29 cellular contexts compared by ENCODE assay signal in the genomic region with DNA sequence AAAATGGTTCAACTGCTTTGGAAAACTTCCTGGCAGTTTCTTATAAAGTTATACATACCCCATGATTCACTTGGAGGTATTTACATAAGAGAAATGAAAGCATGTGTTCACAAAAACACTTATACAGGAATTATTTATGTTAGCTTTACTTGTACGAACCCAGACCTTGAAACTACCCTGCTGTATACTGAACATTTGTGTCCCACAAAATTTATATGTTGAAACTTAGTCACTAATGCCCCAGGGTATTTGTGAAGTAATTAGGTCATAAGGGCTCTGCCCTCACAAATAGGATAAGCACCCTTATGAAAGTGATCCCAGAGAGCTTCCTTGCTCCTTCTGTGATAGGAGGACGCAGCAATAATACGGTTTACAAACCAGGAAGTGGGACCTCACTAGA. TPM values are rescaled to one million over a fixed set of nuclear protein-coding genes. Genes with fewer than 3 reads are reported as not detected.
DNase-seq lines count a peak whose midpoint lies in the region; ATAC-seq, FAIRE-seq and TF ChIP-seq lines count a peak whose summit lies in the region.
"Had no signal": no experiment of that assay in that cellular context is flagged by ENCODE, and none has a peak within 500 bp of the region (broad histone marks: within the 10 kb centered on the region; RNA-seq: fewer than 3 reads in every experiment).

No MANE protein-coding gene starts in this region.

- no peak overlapping the region for H2AK5ac ChIP-seq in mesenchymal stem cell (ENCODE audit: low read length, severe bottlenecking)

- H2BK120ac ChIP-seq in mesenchymal stem cell (ENCODE audit: low read depth, low read length) = no peak overlapping the region

- DNase-seq in GM23338 (ENCODE audit: low spot score) = no peak
- peak; percentile 50 for DNase-seq in NCI-H82 (lab: John Stamatoyannopoulos, UW)
- DNase-seq in choroid plexus epithelial cell (ENCODE audit: low read depth) = peak; percentile 12
- DNase-seq in mesenchymal stem cell = peak; percentile 46
- no peak for DNase-seq in GM20000 (ENCODE audit: low spot score)
- no peak for DNase-seq in hypothalamus (lab: John Stamatoyannopoulos, UW)
- DNase-seq in epidermal melanocyte (ENCODE audit: insufficient read length, low spot score) = no peak
- no peak for DNase-seq in urothelium cell line (ENCODE audit: low spot score)
- DNase-seq: activated CD4-positive, alpha-beta memory T cell treated with anti-CD3 and anti-CD28 coated beads, Interleukin-2, amount 10 ng/mL, durations not matched to agents 7 days and 5 days; activated gamma-delta T cell treated with Interleukin-2 at 50 U/mL for 16 hours; adrenal gland; CD4-positive, alpha-beta T cell; dermis blood vessel endothelial cell; GF-D8; KG1; NCI-H2029 treated with DMSO at 0.1 percent for 48 hours; NCI-H510A; spleen; stimulated activated CD4-positive, alpha-beta T cell treated with anti-CD3 and anti-CD28 coated beads, Interleukin-4, amount 100 ng/mL, for 24 hours; stimulated activated naive CD8-positive, alpha-beta T cell treated with anti-CD3 and anti-CD28 coated beads, Interleukin-15, Interleukin-2, amounts not matched to agents 100 U/mL and 50 U/mL, for 24 hours; T-helper 9 cell; thyroid gland had no signal

- 87% methylated on average over 2 of the region's 3 CpGs for WGBS in mesenchymal stem cell

- no peak overlapping the region for H2BK12ac ChIP-seq in mesenchymal stem cell (ENCODE audit: low read length in 2 of 2)

- H3K9me3 ChIP-seq in mesenchymal stem cell (ENCODE audit: control insufficient read depth, low read length) = no peaks in the 10 kb centered on the region
- H3K9me3 ChIP-seq: adrenal gland, gastroesophageal sphincter, neutrophil, spleen, thyroid gland had no signal

- H3K4me3 ChIP-seq in GM23338 (no peak overlapping the region), choroid plexus epithelial cell (ENCODE audit: low read depth, low read length) (no peak overlapping the region), mesenchymal stem cell (ENCODE audit: insufficient read depth in 1 of 2, low read depth in 1 of 2, low read length in 2 of 2) (no peak overlapping the region)
- H3K4me3 ChIP-seq: adrenal gland, cardiac muscle cell, gastroesophageal sphincter, spleen, thyroid gland had no signal

- H3K36me3 Mint-ChIP-seq in GM23338 (ENCODE audit: low read depth) = peaks cover 13% of the 10 kb centered on the region; the same call in 2 of the 3 replicates

- no peak overlapping the region for H3K14ac ChIP-seq in mesenchymal stem cell (ENCODE audit: low read length in 2 of 2)

- H3F3A ChIP-seq in GM23338 (replicated peaks; ENCODE audit: low read depth) = no peaks in the 10 kb centered on the region

- no peak overlapping the region for H3K4ac ChIP-seq in mesenchymal stem cell (ENCODE audit: low read depth in 1 of 2, low read length in 2 of 2)

- H3K27me3 ChIP-seq in GM23338 (ENCODE audit: insufficient read depth) (no peaks in the 10 kb centered on the region), mesenchymal stem cell (ENCODE audit: control insufficient read depth in 1 of 2, insufficient read depth in 1 of 2, low read length in 2 of 2) (no peaks in the 10 kb centered on the region)
- H3K27me3 ChIP-seq: adrenal gland, cardiac muscle cell, gastroesophageal sphincter, neutrophil, spleen, thyroid gland had no signal

- H3K36me3 ChIP-seq in GM23338 (ENCODE audit: insufficient read depth) (no peaks in the 10 kb centered on the region), mesenchymal stem cell (ENCODE audit: control insufficient read depth in 1 of 2, insufficient read depth in 2 of 2, low read depth in 1 of 2, low read length in 2 of 2) (peaks cover 0 to 39% of the 10 kb centered on the region in 2 experiments)

- H3K4me1 Mint-ChIP-seq in GM23338 = no peaks in the 10 kb centered on the region
- H3K4me1 Mint-ChIP-seq: activated CD4-positive, alpha-beta memory T cell treated with anti-CD3 and anti-CD28 coated beads, Interleukin-2, amount 10 ng/mL, durations not matched to agents 7 days and 5 days; WTC11 had no signal

- H2AFZ ChIP-seq in GM23338 = no peak overlapping the region
- H2AFZ ChIP-seq in mesenchymal stem cell (ENCODE audit: low read depth, low read length) = no peak overlapping the region

- H4K20me1 ChIP-seq in GM23338 (replicated peaks; ENCODE audit: insufficient read depth) = no peaks in the 10 kb centered on the region; the same call in 1 of the 2 replicates

- no peak for FAIRE-seq in urothelium cell line (lab: Jason Lieb, UNC)
- FAIRE-seq: endothelial cell of umbilical vein had no signal

- H4K8ac ChIP-seq in mesenchymal stem cell (ENCODE audit: low read length) = no peak overlapping the region

- no peak overlapping the region for H3K27ac Mint-ChIP-seq in GM23338
- H3K27ac Mint-ChIP-seq: activated CD4-positive, alpha-beta memory T cell treated with anti-CD3 and anti-CD28 coated beads, Interleukin-2, amount 10 ng/mL, durations not matched to agents 7 days and 5 days; CD4-positive, alpha-beta T cell; WTC11 had no signal

- H3K79me2 ChIP-seq in GM23338 (replicated peaks; ENCODE audit: insufficient read depth) = peaks cover 35% of the 10 kb centered on the region

- H2BK15ac ChIP-seq in mesenchymal stem cell (ENCODE audit: low read depth, poor library complexity, severe bottlenecking) = no peak overlapping the region

- no peak overlapping the region for H3K23ac ChIP-seq in mesenchymal stem cell (ENCODE audit: low read length in 2 of 2)

- no peak for ATAC-seq in GM23338
- ATAC-seq: gastroesophageal sphincter; SK-N-SH treated with all-trans-retinoic acid at 6 μM for 48 hours; stimulated activated naive CD8-positive, alpha-beta T cell treated with anti-CD3 and anti-CD28 coated beads, Interleukin-15, Interleukin-2, amounts not matched to agents 100 U/mL and 50 U/mL, for 24 hours; WTC11 had no signal

- 0 out of 2 replicates have a peak overlapping the region, but pooled peaks have one; percentile 27 for H3K27ac ChIP-seq in GM23338 (ENCODE audit: low read depth)
- no peak overlapping the region for H3K27ac ChIP-seq in mesenchymal stem cell (ENCODE audit: low read length, poor library complexity, severe bottlenecking)
- H3K27ac ChIP-seq: adrenal gland, cardiac muscle cell, gastroesophageal sphincter, neutrophil, spleen, thyroid gland had no signal

- no peaks in the 10 kb centered on the region for H3K27me3 Mint-ChIP-seq in GM23338 (ENCODE audit: insufficient read depth, low read depth, poor library complexity)
- H3K27me3 Mint-ChIP-seq: activated CD4-positive, alpha-beta memory T cell treated with anti-CD3 and anti-CD28 coated beads, Interleukin-2, amount 10 ng/mL, durations not matched to agents 7 days and 5 days; CD4-positive, alpha-beta T cell had no signal

- H3K4me3 Mint-ChIP-seq in GM23338 = no peak overlapping the region
- H3K4me3 Mint-ChIP-seq: activated CD4-positive, alpha-beta memory T cell treated with anti-CD3 and anti-CD28 coated beads, Interleukin-2, amount 10 ng/mL, durations not matched to agents 7 days and 5 days; CD4-positive, alpha-beta T cell; WTC11 had no signal

- no peak overlapping the region for H4K91ac ChIP-seq in mesenchymal stem cell (ENCODE audit: low read length)

- H3K4me2 ChIP-seq in GM23338 = no peak overlapping the region
- no peak overlapping the region for H3K4me2 ChIP-seq in mesenchymal stem cell (ENCODE audit: low read length, poor library complexity, severe bottlenecking)

- no peak overlapping the region for H3K18ac ChIP-seq in mesenchymal stem cell (ENCODE audit: low read depth in 1 of 2, low read length in 2 of 2)

- H3K79me1 ChIP-seq in mesenchymal stem cell (replicated peaks; ENCODE audit: low read length, poor library complexity, severe bottlenecking) = peaks cover 6% of the 10 kb centered on the region

- no peaks in the 10 kb centered on the region; the same call in 2 of the 3 replicates for H3K9me3 Mint-ChIP-seq in GM23338
- H3K9me3 Mint-ChIP-seq: WTC11 had no signal

- no peak overlapping the region for H3K9ac ChIP-seq in mesenchymal stem cell (ENCODE audit: low read length)

- no peak for TF ChIP-seq CTCF in GM23338 (conservative IDR thresholded peaks at IDR 0.05; ENCODE audit: low read depth in 2 of 2)
- no peak for TF ChIP-seq CTCF in choroid plexus epithelial cell (conservative IDR thresholded peaks at IDR 0.05; ENCODE audit: low read depth, low read length)
- TF ChIP-seq CTCF in GM20000 (IDR thresholded peaks at IDR 0.05; ENCODE audit: extremely low read depth, missing control alignments) = no peak

- H3K9me2 ChIP-seq in GM23338 (ENCODE audit: insufficient read depth) = no peaks in the 10 kb centered on the region

- no peaks in the 10 kb centered on the region for H3K4me1 ChIP-seq in GM23338 (ENCODE audit: insufficient read depth)
- no peaks in the 10 kb centered on the region for H3K4me1 ChIP-seq in mesenchymal stem cell (ENCODE audit: control insufficient read depth, insufficient read depth, low read depth, low read length)
- H3K4me1 ChIP-seq: gastroesophageal sphincter, spleen, thyroid gland had no signal

- no peak overlapping the region for H2BK5ac ChIP-seq in mesenchymal stem cell (ENCODE audit: low read depth, low read length, poor library complexity, severe bottlenecking)

TF ChIP-seq in GM23338, 12 proteins besides CTCF, POLR2A, EP300 and RAD21 (continues in another document):
- TF ChIP-seq EZH2 (IDR thresholded peaks at IDR 0.05; ENCODE audit: low read depth, unreplicated experiment) (no peak), POLR2AphosphoS5 (IDR thresholded peaks at IDR 0.05; ENCODE audit: low read depth) (no peak), ZNF331 (CRISPR knock-in tag; IDR thresholded peaks at IDR 0.05; ENCODE audit: low read depth) (no peak), JUNB (IDR thresholded peaks at IDR 0.05; ENCODE audit: unreplicated experiment) (no peak)

RNA-seq across cellular contexts. Expression of a gene that starts 42.7 kb away (rescaled TPM):
- total RNA-seq in GM23338 (2014; rRNA removed; shearing (Covaris generic)) = not detected in 2 replicates
- polyA plus RNA-seq in GM23338 (2016; fragmentation: Nextera tagmentation; extraction: Ambion mirVana) = 0.82 and 1.2 TPM in 2 replicates
- polyA plus RNA-seq in mesenchymal stem cell (2013, experiment 1 of 2) = 1.2 TPM
- 1.2 TPM for polyA plus RNA-seq in mesenchymal stem cell (2013, experiment 2 of 2)
- total RNA-seq: endothelial cell of umbilical vein, HT-29, WTC11 had no signal
- polyA plus RNA-seq: endothelial cell of umbilical vein had no signal

Comparison
In these comparisons a context has a peak if more than half of its experiments do, and no peak if none do; other contexts are left out.
1. DNase-seq: peak in NCI-H82 (single experiment), choroid plexus epithelial cell (single experiment) and mesenchymal stem cell (single experiment); none in GM23338 (single experiment), GM20000 (single experiment), hypothalamus (0 of 51), epidermal melanocyte (single experiment) and urothelium cell line (single experiment).